ENCODE assay signal across 8 cellular contexts in genomic region chr15:96356494-96357455, GRCh38. TPM values are rescaled to one million over a fixed set of nuclear protein-coding genes. Genes with fewer than 3 reads are reported as not detected.
A peak's percentile ranks its signal among the peaks of the same experiment; 100 is the strongest.
DNase-seq lines count a peak whose midpoint lies in the region; ATAC-seq and TF ChIP-seq lines count a peak whose summit lies in the region.

No MANE protein-coding gene starts in this region.

- H3K4me3 ChIP-seq in heart right ventricle (peak overlapping the region; percentile 37 to 95 (median 68)), rectal smooth muscle tissue (ENCODE audit: low read length) (peak overlapping the region; percentile 84), aorta (ENCODE audit: low read length in 2 of 2) (peak overlapping the region; percentile 62 to 66)

- H3K4me1 ChIP-seq in heart right ventricle (peaks cover 0 to 75% (median 41%) of the 10 kb centered on the region in 9 donors), rectal smooth muscle tissue (ENCODE audit: control insufficient read depth, insufficient read depth, low read length) (no peaks in the 10 kb centered on the region), aorta (ENCODE audit: control insufficient read depth in 1 of 2, insufficient read depth in 2 of 2, low read length in 2 of 2) (no peaks in the 10 kb centered on the region)

- peak overlapping the region; percentile 65 for H3K27ac Mint-ChIP-seq in activated naive CD8-positive, alpha-beta T cell treated with anti-CD3 and anti-CD28 coated beads, Interleukin-2, amount 10 ng/mL, durations not matched to agents 7 days and 5 days

- H3K9me3 ChIP-seq in heart right ventricle (no peaks in the 10 kb centered on the region), aorta (ENCODE audit: control insufficient read depth, low read length) (no peaks in the 10 kb centered on the region)

- intact Hi-C loops in heart right ventricle (cut with DNase I) (loop anchor here (5.0 to 10.0 kb wide), 13 partner anchors 58 to 1682 kb away; no protein-coding TSS in a partner anchor), aorta (cut with DNase I) (loop anchor here in 1 of 2 donors (5.0 to 10.0 kb wide), 2 partner anchors 51 to 1192 kb away; no protein-coding TSS in a partner anchor)

- peak; percentile 95 to 99 (median 98) for TF ChIP-seq CTCF in heart right ventricle (IDR thresholded peaks at IDR 0.05)

- H3K9me3 Mint-ChIP-seq in activated naive CD8-positive, alpha-beta T cell treated with anti-CD3 and anti-CD28 coated beads, Interleukin-2, amount 10 ng/mL, durations not matched to agents 7 days and 5 days = peaks cover 4% of the 10 kb centered on the region

- DNase-seq in GM03348 (ENCODE audit: low spot score) (peak; percentile 91), Kasumi-1 (lab: John Stamatoyannopoulos, UW) (peak; percentile 37 to 50), SKM-1 treated with dmso at 0.1 percent for 144 hours (lab: John Stamatoyannopoulos, UW; ENCODE audit: unreplicated experiment) (peak; percentile 54), heart right ventricle (peak; percentile 82 to 85), aorta (peak; percentile 81 to 96)
- peak; percentile 88 for DNase-seq in activated naive CD8-positive, alpha-beta T cell treated with anti-CD3 and anti-CD28 coated beads, Interleukin-2, amount 10 ng/mL, durations not matched to agents 7 days and 5 days

- H3K4me1 Mint-ChIP-seq in activated naive CD8-positive, alpha-beta T cell treated with anti-CD3 and anti-CD28 coated beads, Interleukin-2, amount 10 ng/mL, durations not matched to agents 7 days and 5 days = peaks cover 17% of the 10 kb centered on the region

- H3K36me3 Mint-ChIP-seq in activated naive CD8-positive, alpha-beta T cell treated with anti-CD3 and anti-CD28 coated beads, Interleukin-2, amount 10 ng/mL, durations not matched to agents 7 days and 5 days = no peaks in the 10 kb centered on the region

- ATAC-seq in GM21825 (IDR thresholded peaks at IDR 0.05; ENCODE audit: unreplicated experiment) (peak; percentile 78), heart right ventricle (peak; percentile 50 to 71 (median 66)), aorta (ENCODE audit: low FRiP score) (peak; percentile 80)
- ATAC-seq in activated naive CD8-positive, alpha-beta T cell treated with anti-CD3 and anti-CD28 coated beads, Interleukin-2, amount 10 ng/mL, durations not matched to agents 7 days and 5 days (ENCODE audit: low read depth) = peak; percentile 74

- peaks cover 66% of the 10 kb centered on the region for H3K27me3 Mint-ChIP-seq in activated naive CD8-positive, alpha-beta T cell treated with anti-CD3 and anti-CD28 coated beads, Interleukin-2, amount 10 ng/mL, durations not matched to agents 7 days and 5 days

- POLR2A ChIA-PET in activated naive CD8-positive, alpha-beta T cell treated with anti-CD3 and anti-CD28 coated beads, Interleukin-2, amount 10 ng/mL, durations not matched to agents 7 days and 5 days (lab: Charles Lee) = interaction anchor here (0.7 to 1.4 kb wide), 3 partner anchors 21 to 1062 kb away, joined by 3 read pairs; no protein-coding TSS in a partner anchor

- H3K9ac ChIP-seq in rectal smooth muscle tissue (ENCODE audit: low read length) = no peak overlapping the region

- WGBS in heart right ventricle, 2 donors = 0 to 1% methylated on average over 67 of the region's 67 CpGs
- 1% methylated on average over 67 of the region's 67 CpGs for WGBS in aorta, 2 donors

- H3K4me3 Mint-ChIP-seq in activated naive CD8-positive, alpha-beta T cell treated with anti-CD3 and anti-CD28 coated beads, Interleukin-2, amount 10 ng/mL, durations not matched to agents 7 days and 5 days = peak overlapping the region; percentile 81

- H3K27me3 ChIP-seq in heart right ventricle (peaks cover 0 to 98% (median 82%) of the 10 kb centered on the region in 7 donors), rectal smooth muscle tissue (ENCODE audit: control insufficient read depth, insufficient read depth, low read length) (peaks cover 16% of the 10 kb centered on the region), aorta (ENCODE audit: control insufficient read depth in 1 of 2, insufficient read depth in 2 of 2, low read length in 1 of 2) (no peaks in the 10 kb centered on the region)

- H3K27ac ChIP-seq in heart right ventricle = peak overlapping the region in 9 of 10 donors; percentile 49 to 89 (median 70)
- H3K27ac ChIP-seq in rectal smooth muscle tissue (ENCODE audit: low read depth, low read length) = peak overlapping the region; percentile 50
- no peak overlapping the region for H3K27ac ChIP-seq in aorta (ENCODE audit: low read depth in 1 of 2, low read length in 2 of 2)

- H3K36me3 ChIP-seq in heart right ventricle (no peaks in the 10 kb centered on the region), rectal smooth muscle tissue (ENCODE audit: control insufficient read depth, insufficient read depth, low read length) (no peaks in the 10 kb centered on the region), aorta (ENCODE audit: control insufficient read depth in 1 of 2, insufficient read depth in 2 of 2, low read length in 1 of 2) (no peaks in the 10 kb centered on the region)

RNA-seq across cellular contexts. Expression of gene NR2F2, which starts 26.3 kb away (rescaled TPM):
- total RNA-seq in activated naive CD8-positive, alpha-beta T cell treated with anti-CD3 and anti-CD28 coated beads, Interleukin-2, amount 10 ng/mL, durations not matched to agents 7 days and 5 days = not detected
- total RNA-seq in heart right ventricle (10 to 100 TPM in 8 of 10 donors, 1 to 10 TPM in 2; 8.2 to 31.7 (median 14.3) TPM), aorta (100 to 1,000 TPM; 102 to 132 TPM)
- polyA plus RNA-seq in heart right ventricle (10 to 100 TPM; 21.1 to 22.9 TPM), aorta (100 to 1,000 TPM in 1 of 2 donors, 10 to 100 TPM in 1; 26.0 to 115 TPM)

Comparison
In these comparisons a context has a peak if more than half of its experiments do, and no peak if none do; other contexts are left out.
1. H3K27ac ChIP-seq: peak in heart right ventricle (9 of 10) and rectal smooth muscle tissue (single experiment); none in aorta (0 of 2).
2. RNA of gene NR2F2, which starts 26.3 kb away (total RNA-seq): 102 to 132 TPM in aorta and 8.2 to 31.7 TPM in heart right ventricle; not detected in activated naive CD8-positive, alpha-beta T cell treated with anti-CD3 and anti-CD28 coated beads, Interleukin-2, amount 10 ng/mL, durations not matched to agents 7 days and 5 days; every median in the first group is over 4 times any median in the second.
3. Peak in every context shown above with its lines, with median percentiles within 50 percentile points of each other: DNase-seq, ATAC-seq and H3K4me3 ChIP-seq.